Comparison of ENCODE assay signal across 2 cellular contexts in the genomic region with DNA sequence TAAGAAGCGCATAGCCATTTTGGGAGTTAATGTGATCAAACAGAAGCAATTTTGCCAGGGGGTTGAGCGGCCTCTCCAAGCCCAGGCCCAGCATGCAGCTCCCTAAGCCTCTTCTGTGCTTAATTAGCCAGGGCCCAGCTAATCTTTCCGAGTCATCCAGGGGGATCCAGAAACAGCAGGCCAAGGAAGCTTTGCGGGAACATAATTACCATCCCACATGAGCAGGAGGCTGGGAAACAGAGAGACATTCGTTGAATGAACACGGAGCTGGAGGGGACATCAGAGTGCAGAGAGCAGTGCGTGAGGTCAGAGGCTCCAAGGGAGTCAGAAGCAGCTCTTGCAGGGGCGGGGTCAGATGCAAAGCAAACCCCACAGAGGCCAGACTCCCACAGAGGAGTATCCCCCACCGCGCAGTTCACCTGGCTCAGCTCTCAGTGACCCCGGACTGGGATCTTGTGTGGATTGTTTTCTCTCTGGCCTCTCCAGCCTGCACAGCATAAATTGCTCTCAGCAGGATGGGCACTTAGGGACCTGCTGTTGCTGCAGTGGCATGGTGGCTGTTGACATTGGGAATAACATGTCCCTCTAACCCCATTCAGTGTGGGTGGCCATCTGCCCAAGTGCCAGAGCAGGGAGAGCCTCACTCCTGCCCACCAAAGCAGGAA.
TF ChIP-seq lines count a peak whose summit lies in the region.

No MANE protein-coding gene starts in this region.

TF ChIP-seq in GM23338, 12 proteins besides CTCF, POLR2A, EP300 and RAD21 (continued from another document and continues in another):
- TF ChIP-seq, protein P1, sequence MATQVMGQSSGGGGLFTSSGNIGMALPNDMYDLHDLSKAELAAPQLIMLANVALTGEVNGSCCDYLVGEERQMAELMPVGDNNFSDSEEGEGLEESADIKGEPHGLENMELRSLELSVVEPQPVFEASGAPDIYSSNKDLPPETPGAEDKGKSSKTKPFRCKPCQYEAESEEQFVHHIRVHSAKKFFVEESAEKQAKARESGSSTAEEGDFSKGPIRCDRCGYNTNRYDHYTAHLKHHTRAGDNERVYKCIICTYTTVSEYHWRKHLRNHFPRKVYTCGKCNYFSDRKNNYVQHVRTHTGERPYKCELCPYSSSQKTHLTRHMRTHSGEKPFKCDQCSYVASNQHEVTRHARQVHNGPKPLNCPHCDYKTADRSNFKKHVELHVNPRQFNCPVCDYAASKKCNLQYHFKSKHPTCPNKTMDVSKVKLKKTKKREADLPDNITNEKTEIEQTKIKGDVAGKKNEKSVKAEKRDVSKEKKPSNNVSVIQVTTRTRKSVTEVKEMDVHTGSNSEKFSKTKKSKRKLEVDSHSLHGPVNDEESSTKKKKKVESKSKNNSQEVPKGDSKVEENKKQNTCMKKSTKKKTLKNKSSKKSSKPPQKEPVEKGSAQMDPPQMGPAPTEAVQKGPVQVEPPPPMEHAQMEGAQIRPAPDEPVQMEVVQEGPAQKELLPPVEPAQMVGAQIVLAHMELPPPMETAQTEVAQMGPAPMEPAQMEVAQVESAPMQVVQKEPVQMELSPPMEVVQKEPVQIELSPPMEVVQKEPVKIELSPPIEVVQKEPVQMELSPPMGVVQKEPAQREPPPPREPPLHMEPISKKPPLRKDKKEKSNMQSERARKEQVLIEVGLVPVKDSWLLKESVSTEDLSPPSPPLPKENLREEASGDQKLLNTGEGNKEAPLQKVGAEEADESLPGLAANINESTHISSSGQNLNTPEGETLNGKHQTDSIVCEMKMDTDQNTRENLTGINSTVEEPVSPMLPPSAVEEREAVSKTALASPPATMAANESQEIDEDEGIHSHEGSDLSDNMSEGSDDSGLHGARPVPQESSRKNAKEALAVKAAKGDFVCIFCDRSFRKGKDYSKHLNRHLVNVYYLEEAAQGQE (IDR thresholded peaks at IDR 0.05; ENCODE audit: unreplicated experiment), result no peak
- TF ChIP-seq ZNF331 (CRISPR knock-in tag; IDR thresholded peaks at IDR 0.05; ENCODE audit: low read depth), result no peak
- no peak for TF ChIP-seq ZNF462 (CRISPR knock-in tag; IDR thresholded peaks at IDR 0.05)
- no peak for TF ChIP-seq JUNB (IDR thresholded peaks at IDR 0.05; ENCODE audit: unreplicated experiment)
- TF ChIP-seq ZNF114 (CRISPR knock-in tag; IDR thresholded peaks at IDR 0.05), result no peak
- no peak for TF ChIP-seq EZH2phosphoT487 (IDR thresholded peaks at IDR 0.05; ENCODE audit: unreplicated experiment)
- TF ChIP-seq CREB1 (CRISPR knock-in tag; IDR thresholded peaks at IDR 0.05; ENCODE audit: low read depth), result no peak
- no peak for TF ChIP-seq NANOG (IDR thresholded peaks at IDR 0.05; ENCODE audit: borderline replicate concordance)

TF ChIP-seq in neural cell, 6 proteins besides CTCF, POLR2A, EP300 and RAD21 (continued from another document):
- TF ChIP-seq, protein P1 (IDR thresholded peaks at IDR 0.05; ENCODE audit: borderline replicate concordance), result no peak
- no peak for TF ChIP-seq MXI1 (conservative IDR thresholded peaks at IDR 0.05; ENCODE audit: poor library complexity, severe bottlenecking)
- TF ChIP-seq TAF1 (IDR thresholded peaks at IDR 0.05; ENCODE audit: low read depth), result no peak
